In the genomic region with DNA sequence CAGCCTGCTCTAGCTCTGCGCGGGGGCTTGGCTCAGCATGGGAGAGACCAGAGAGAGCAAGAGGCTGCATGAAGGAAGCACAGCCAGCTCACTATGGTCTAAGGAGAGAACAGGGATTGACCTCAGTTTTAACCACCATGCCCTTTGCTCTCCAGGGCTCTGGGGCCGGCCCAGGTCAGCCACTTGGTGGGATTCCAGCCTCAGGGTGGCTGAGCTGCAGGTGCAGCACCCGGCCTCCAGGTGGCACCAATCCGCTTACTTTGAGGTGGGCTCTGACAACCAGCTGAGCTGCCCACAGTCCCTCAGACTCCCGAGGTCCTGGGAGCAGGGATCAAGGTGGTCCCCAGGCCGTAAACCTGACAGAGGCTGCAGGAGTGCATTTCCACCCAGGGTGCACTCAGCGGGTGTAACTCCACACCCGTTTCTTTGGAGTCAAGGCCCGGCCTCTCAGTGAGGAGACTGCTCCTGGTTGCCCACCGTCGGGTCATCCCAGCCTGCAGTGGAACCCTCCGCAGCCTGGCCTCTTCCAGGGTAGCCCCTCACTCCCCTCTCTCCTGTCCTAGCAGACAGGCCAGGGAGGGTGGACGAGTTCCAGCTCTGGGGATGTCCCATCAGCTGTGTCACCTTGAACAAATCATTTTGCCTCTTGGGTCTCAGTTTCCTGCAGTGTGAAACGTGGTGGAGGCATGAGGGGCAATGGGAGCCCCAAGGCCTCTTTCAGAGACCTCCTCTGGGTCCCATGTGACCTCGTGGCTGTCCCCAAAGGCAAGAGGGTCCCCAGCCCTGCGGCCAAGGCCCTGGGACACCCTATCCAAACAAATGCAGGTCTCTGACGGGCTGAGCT, we compare ENCODE assay signal across 8 cellular contexts. TPM values are rescaled to one million over a fixed set of nuclear protein-coding genes. Genes with fewer than 3 reads are reported as not detected.
DNase-seq lines count a peak whose midpoint lies in the region; ATAC-seq, FAIRE-seq and TF ChIP-seq lines count a peak whose summit lies in the region.

No MANE protein-coding gene starts in this region.

- H3K27ac ChIP-seq in CD4-positive, alpha-beta T cell (ENCODE audit: low read depth, low read length), result no peak overlapping the region
- H3K27ac ChIP-seq in Panc1 (ENCODE audit: low read length) (no peak overlapping the region), foreskin keratinocyte (no peak overlapping the region), pancreas (no peak overlapping the region)

- WGBS in pancreas, 2 donors, result 27 to 29% methylated on average over 18 of the region's 18 CpGs

- in situ Hi-C loops in Panc1 (cut with HindIII; ENCODE audit: low pct_unique_long_range_greater_than_20kb, low sequenced_read_pairs), result no loop called here

- H3K27ac Mint-ChIP-seq in CD4-positive, alpha-beta T cell, result no peak overlapping the region
- H3K27ac Mint-ChIP-seq in activated T-helper 17 cell treated with anti-CD3 and anti-CD28 coated beads, Interleukin-2, amount 50 U/mL, for 72 hours, result no peak overlapping the region

- peak; percentile 31 to 61 (median 42) for DNase-seq in CD4-positive, alpha-beta T cell
- DNase-seq in H7, result peak; percentile 91
- no peak for DNase-seq in Panc1 (ENCODE audit: low read depth, low spot score)
- no peak for DNase-seq in foreskin keratinocyte
- DNase-seq in pancreas, result peak in 5 of 6 donors; percentile 28 to 83 (median 64)
- DNase-seq in urothelium cell line (ENCODE audit: low spot score), result peak; percentile 70

- H3K4me3 ChIP-seq in H7 (ENCODE audit: insufficient read depth, low read depth, low read length) (peak overlapping the region; percentile 28; the same call in 1 of the 2 replicates), Panc1 (ENCODE audit: low read depth in 2 of 2, low read length in 2 of 2) (peak overlapping the region; percentile 13; a peak in 2 of 4 replicates), pancreas (peak overlapping the region in 1 of 4 donors; percentile 22)

- no TSS peak for BruUV-seq in Panc1 (replicated peaks; lab: Mats Ljungman, UMichigan)

- peak; percentile 88 for TF ChIP-seq CTCF in CD4-positive, alpha-beta T cell (IDR thresholded peaks at IDR 0.05)
- TF ChIP-seq CTCF in Panc1 (IDR thresholded peaks at IDR 0.05) (peak; percentile 94), foreskin keratinocyte (conservative IDR thresholded peaks at IDR 0.05) (peak; percentile 82), pancreas (IDR thresholded peaks at IDR 0.05) (peak; percentile 82 to 93 (median 84))

- no peak overlapping the region for H3K4me3 Mint-ChIP-seq in CD4-positive, alpha-beta T cell
- H3K4me3 Mint-ChIP-seq in activated T-helper 17 cell treated with anti-CD3 and anti-CD28 coated beads, Interleukin-2, amount 50 U/mL, for 72 hours, result no peak overlapping the region

- no peaks in the 10 kb centered on the region for H3K9me3 ChIP-seq in CD4-positive, alpha-beta T cell (ENCODE audit: control insufficient read depth, low read length)
- H3K9me3 ChIP-seq in Panc1 (ENCODE audit: control insufficient read depth, insufficient read depth, low read depth, low read length) (no peaks in the 10 kb centered on the region), pancreas (no peaks in the 10 kb centered on the region)

- peaks cover 8% of the 10 kb centered on the region for H3K4me1 Mint-ChIP-seq in CD4-positive, alpha-beta T cell (ENCODE audit: low read depth)
- peaks cover under 1% of the 10 kb centered on the region for H3K4me1 Mint-ChIP-seq in activated T-helper 17 cell treated with anti-CD3 and anti-CD28 coated beads, Interleukin-2, amount 50 U/mL, for 72 hours

- FAIRE-seq in pancreas (lab: Jason Lieb, UNC) (no peak), urothelium cell line (lab: Jason Lieb, UNC) (no peak)

- peak; percentile 69 for ATAC-seq in CD4-positive, alpha-beta T cell (ENCODE audit: poor library complexity)
- ATAC-seq in Panc1, result peak; percentile 69
- peak; percentile 42 for ATAC-seq in activated T-helper 17 cell treated with anti-CD3 and anti-CD28 coated beads, Interleukin-2, amount 50 U/mL, for 72 hours (replicated peaks)
- ATAC-seq in foreskin keratinocyte, result peak; percentile 45
- ATAC-seq in pancreas, result peak; percentile 43 to 85 (median 78)
- no peak for ATAC-seq in GM21526 (IDR thresholded peaks at IDR 0.05; ENCODE audit: low FRiP score, unreplicated experiment)

- intact Hi-C loops in CD4-positive, alpha-beta T cell (cut with DNase I, micrococcal nuclease), result loop anchor here (1.0 to 2.0 kb wide), 2 partner anchors 122 to 526 kb away; no protein-coding TSS in a partner anchor
- intact Hi-C loops in Panc1 (cut with micrococcal nuclease; ENCODE audit: unreplicated experiment), result no loop called here
- intact Hi-C loops in pancreas (cut with DNase I), result no loop called here

- H3K4me1 ChIP-seq in Panc1 (ENCODE audit: control insufficient read depth, insufficient read depth, low read length) (no peaks in the 10 kb centered on the region; the same call in 1 of the 2 replicates), foreskin keratinocyte (no peaks in the 10 kb centered on the region), pancreas (no peaks in the 10 kb centered on the region)

- no peaks in the 10 kb centered on the region for H3K36me3 Mint-ChIP-seq in CD4-positive, alpha-beta T cell (ENCODE audit: low read depth)
- H3K36me3 Mint-ChIP-seq in activated T-helper 17 cell treated with anti-CD3 and anti-CD28 coated beads, Interleukin-2, amount 50 U/mL, for 72 hours (ENCODE audit: low read depth), result no peaks in the 10 kb centered on the region

- no peaks in the 10 kb centered on the region for H3K9me3 Mint-ChIP-seq in CD4-positive, alpha-beta T cell
- H3K9me3 Mint-ChIP-seq in activated T-helper 17 cell treated with anti-CD3 and anti-CD28 coated beads, Interleukin-2, amount 50 U/mL, for 72 hours, result no peaks in the 10 kb centered on the region

- CTCF ChIA-PET in CD4-positive, alpha-beta T cell (lab: Charles Lee), result interaction anchor here (0.8 to 1.9 kb wide), 13 partner anchors 9 to 527 kb away, joined by 3 to 10 read pairs (median 4); a partner anchor contains a TSS
- CTCF ChIA-PET in Panc1 (lab: Charles Lee), result interaction anchor here (0.5 to 2.3 kb wide), 10 partner anchors 21 to 1824 kb away, joined by 3 to 9 read pairs (median 4); a partner anchor contains a TSS

- H3K36me3 ChIP-seq in H7 (replicated peaks; ENCODE audit: control insufficient read depth, insufficient read depth, low read length), result no peaks in the 10 kb centered on the region
- H3K36me3 ChIP-seq in Panc1 (ENCODE audit: control insufficient read depth, insufficient read depth, low read length), result no peaks in the 10 kb centered on the region
- H3K36me3 ChIP-seq in pancreas, result no peaks in the 10 kb centered on the region

- POLR2A ChIA-PET in CD4-positive, alpha-beta T cell (lab: Charles Lee), result interaction anchor here (1.0 to 1.4 kb wide), 2 partner anchors 124 to 526 kb away, joined by 3 to 4 read pairs; no protein-coding TSS in a partner anchor
- POLR2A ChIA-PET in Panc1 (lab: Charles Lee), result no interaction called here

- peaks cover 35% of the 10 kb centered on the region for H3K27me3 Mint-ChIP-seq in CD4-positive, alpha-beta T cell
- H3K27me3 Mint-ChIP-seq in activated T-helper 17 cell treated with anti-CD3 and anti-CD28 coated beads, Interleukin-2, amount 50 U/mL, for 72 hours, result peaks cover 20% of the 10 kb centered on the region

- peaks cover 20% of the 10 kb centered on the region for H3K27me3 ChIP-seq in CD4-positive, alpha-beta T cell (ENCODE audit: control insufficient read depth, insufficient read depth, low read length)
- peaks cover 32% of the 10 kb centered on the region for H3K27me3 ChIP-seq in H7 (ENCODE audit: control insufficient read depth, insufficient read depth, low read length)
- peaks cover 8% of the 10 kb centered on the region for H3K27me3 ChIP-seq in Panc1 (ENCODE audit: control insufficient read depth, insufficient read depth, low read length)
- H3K27me3 ChIP-seq in foreskin keratinocyte, result peaks cover 45% of the 10 kb centered on the region
- peaks cover 0 to 7% (median 4%) of the 10 kb centered on the region in 4 donors for H3K27me3 ChIP-seq in pancreas

RNA-seq across cellular contexts. Expression of a gene that starts 0.6 kb away (rescaled TPM):
- total RNA-seq in CD4-positive, alpha-beta T cell, result under 1 TPM; 0.19 to 0.45 TPM
- total RNA-seq in H7 (2014; rRNA removed; shearing (Covaris generic)), result 0.24 and 0.41 TPM in 2 replicates
- total RNA-seq in Panc1 (2021; ENCODE audit: unreplicated experiment) (0.08 TPM), foreskin keratinocyte (0.21 and 0.78 TPM in 2 replicates), pancreas (under 1 TPM in 3 of 6 donors, not detected in 3; 0.06 to 0.20 (median 0.06) TPM)
- polyA plus RNA-seq in Panc1 (2012; ENCODE audit: insufficient read length), result 0.23 TPM
- total RNA-seq in activated T-helper 17 cell treated with anti-CD3 and anti-CD28 coated beads, Interleukin-2, amount 50 U/mL, for 72 hours, result under 1 TPM in 1 of 2 donors, not detected in 1; 0.21 TPM
- polyA plus RNA-seq in foreskin keratinocyte (0.31 and 0.39 TPM in 2 replicates), pancreas (under 1 TPM; 0.15 to 0.47 TPM)

RNA-seq across cellular contexts. Expression of a gene that starts 32.6 kb away (rescaled TPM):
- total RNA-seq in CD4-positive, alpha-beta T cell, result 100 to 1,000 TPM; 144 to 145 TPM
- 0.24 and 0.55 TPM in 2 replicates for total RNA-seq in H7 (2014; rRNA removed; shearing (Covaris generic))
- 0.33 TPM for total RNA-seq in Panc1 (2021; ENCODE audit: unreplicated experiment)
- polyA plus RNA-seq in Panc1 (2012; ENCODE audit: insufficient read length), result not detected
- 100 to 1,000 TPM; 238 to 281 TPM for total RNA-seq in activated T-helper 17 cell treated with anti-CD3 and anti-CD28 coated beads, Interleukin-2, amount 50 U/mL, for 72 hours
- total RNA-seq in foreskin keratinocyte, result not detected in 2 replicates
- not detected in 2 replicates for polyA plus RNA-seq in foreskin keratinocyte
- total RNA-seq in pancreas, result 1 to 10 TPM in 4 of 6 donors, under 1 TPM in 2; 0.23 to 2.9 (median 1.0) TPM
- 1 to 10 TPM in 1 of 2 donors, under 1 TPM in 1; 0.61 to 1.2 TPM for polyA plus RNA-seq in pancreas

RNA-seq across cellular contexts. Expression of a gene that starts 48.5 kb away (rescaled TPM):
- 10 to 100 TPM; 73.5 to 73.8 TPM for total RNA-seq in CD4-positive, alpha-beta T cell
- 50.3 and 55.1 TPM in 2 replicates for total RNA-seq in H7 (2014; rRNA removed; shearing (Covaris generic))
- total RNA-seq in Panc1 (2021; ENCODE audit: unreplicated experiment) (62.6 TPM), foreskin keratinocyte (21.9 and 26.0 TPM in 2 replicates), pancreas (10 to 100 TPM; 17.9 to 30.4 (median 24.8) TPM)
- 61.9 TPM for polyA plus RNA-seq in Panc1 (2012; ENCODE audit: insufficient read length)
- total RNA-seq in activated T-helper 17 cell treated with anti-CD3 and anti-CD28 coated beads, Interleukin-2, amount 50 U/mL, for 72 hours, result 10 to 100 TPM; 43.6 to 51.4 TPM
- polyA plus RNA-seq in foreskin keratinocyte (28.7 and 28.8 TPM in 2 replicates), pancreas (10 to 100 TPM; 14.8 to 20.5 TPM)

Comparison
In these comparisons a context has a peak if more than half of its experiments do, and no peak if none do; other contexts are left out.
1. DNase-seq: peak in CD4-positive, alpha-beta T cell (10 of 10), H7 (single experiment), pancreas (5 of 6) and urothelium cell line (single experiment); none in Panc1 (single experiment) and foreskin keratinocyte (0 of 2).
2. RNA of a gene that starts 32.6 kb away (total RNA-seq): 238 to 281 TPM in activated T-helper 17 cell treated with anti-CD3 and anti-CD28 coated beads, Interleukin-2, amount 50 U/mL, for 72 hours and 144 to 145 TPM in CD4-positive, alpha-beta T cell; 0.23 to 2.9 TPM in pancreas, 0.33 TPM in Panc1 (single experiment), 0.24 to 0.55 TPM in H7 and not detected in foreskin keratinocyte; every median in the first group is over 10 times any median in the second.
3. intact Hi-C loops: an anchor here in CD4-positive, alpha-beta T cell (1.0 to 2.0 kb wide); none called in Panc1 and pancreas.
4. Peak in every context shown above with its lines, with median percentiles within 50 percentile points of each other: CTCF ChIP-seq.